In genomic region chr6:51926125-51926524, GRCh38 we compare ENCODE assay signal across 1 cellular context.
TF ChIP-seq lines count a peak whose summit lies in the region.

No MANE protein-coding gene starts in this region.

TF ChIP-seq in GM12878, 131 proteins besides CTCF, POLR2A, EP300 and RAD21 (continued from another document):
- TF ChIP-seq MEF2B (IDR thresholded peaks at IDR 0.05; ENCODE audit: partially characterized antibody, poor library complexity, severe bottlenecking) (peak; percentile 15), TCF7 (IDR thresholded peaks at IDR 0.05; ENCODE audit: borderline replicate concordance) (peak; percentile 55), YBX1 (IDR thresholded peaks at IDR 0.05) (no peak), CREB1 (IDR thresholded peaks at IDR 0.05; ENCODE audit: low read depth) (peak; percentile 41; the same call in 1 of the 2 replicates), JUNB (IDR thresholded peaks at IDR 0.05) (peak; percentile 59), SUPT20H (IDR thresholded peaks at IDR 0.05; ENCODE audit: borderline replicate concordance, control insufficient read depth, low read depth, low read length) (no peak), RBBP5 (conservative IDR thresholded peaks at IDR 0.05) (no peak), ZNF217 (IDR thresholded peaks at IDR 0.05) (no peak), BCL11A (IDR thresholded peaks at IDR 0.05; ENCODE audit: low read depth, low read length) (peak; percentile 36; the same call in 1 of the 2 replicates), KLF5 (IDR thresholded peaks at IDR 0.05; ENCODE audit: partially characterized antibody) (no peak), CHD4 (IDR thresholded peaks at IDR 0.05) (no peak), ATF2 (IDR thresholded peaks at IDR 0.05; ENCODE audit: low read length) (peak; percentile 53; the same call in 1 of the 2 replicates), FOXK2 (IDR thresholded peaks at IDR 0.05) (no peak), ZZZ3 (IDR thresholded peaks at IDR 0.05; ENCODE audit: control insufficient read depth, insufficient read length, low read depth) (no peak), TAF1 (IDR thresholded peaks at IDR 0.05; ENCODE audit: borderline replicate concordance, low read depth, low read length) (no peak), NFIC (IDR thresholded peaks at IDR 0.05; ENCODE audit: low read depth, low read length) (peak; percentile 83), MTA2 (IDR thresholded peaks at IDR 0.05; ENCODE audit: low read depth) (no peak), EGR1 (IDR thresholded peaks at IDR 0.05; ENCODE audit: borderline replicate concordance in 1 of 2, low read depth in 2 of 2, low read length in 2 of 2) (no peak), DPF2 (IDR thresholded peaks at IDR 0.05) (no peak), MAX (IDR thresholded peaks at IDR 0.05; ENCODE audit: low read depth, low read length) (no peak), SP1 (IDR thresholded peaks at IDR 0.05; ENCODE audit: low read depth, low read length) (no peak), HSF1 (IDR thresholded peaks at IDR 0.05; ENCODE audit: low read depth, low read length) (no peak), IKZF1 (conservative IDR thresholded peaks at IDR 0.05) (0 out of 2 replicates have a peak, but pooled peaks have one; percentile 13), YY1 (IDR thresholded peaks at IDR 0.05; ENCODE audit: low read depth, low read length) (peak; percentile 67; the same call in 1 of the 2 replicates), TCF3 (IDR thresholded peaks at IDR 0.05; ENCODE audit: borderline replicate concordance, insufficient read depth, low read depth, low read length) (peak; percentile 43; the same call in 1 of the 2 replicates), MYB (IDR thresholded peaks at IDR 0.05; ENCODE audit: borderline replicate concordance, low read depth, low read length) (no peak)
- TF ChIP-seq, protein P1, sequence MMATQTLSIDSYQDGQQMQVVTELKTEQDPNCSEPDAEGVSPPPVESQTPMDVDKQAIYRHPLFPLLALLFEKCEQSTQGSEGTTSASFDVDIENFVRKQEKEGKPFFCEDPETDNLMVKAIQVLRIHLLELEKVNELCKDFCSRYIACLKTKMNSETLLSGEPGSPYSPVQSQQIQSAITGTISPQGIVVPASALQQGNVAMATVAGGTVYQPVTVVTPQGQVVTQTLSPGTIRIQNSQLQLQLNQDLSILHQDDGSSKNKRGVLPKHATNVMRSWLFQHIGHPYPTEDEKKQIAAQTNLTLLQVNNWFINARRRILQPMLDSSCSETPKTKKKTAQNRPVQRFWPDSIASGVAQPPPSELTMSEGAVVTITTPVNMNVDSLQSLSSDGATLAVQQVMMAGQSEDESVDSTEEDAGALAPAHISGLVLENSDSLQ (IDR thresholded peaks at IDR 0.05) = no peak
- TF ChIP-seq, protein P2, sequence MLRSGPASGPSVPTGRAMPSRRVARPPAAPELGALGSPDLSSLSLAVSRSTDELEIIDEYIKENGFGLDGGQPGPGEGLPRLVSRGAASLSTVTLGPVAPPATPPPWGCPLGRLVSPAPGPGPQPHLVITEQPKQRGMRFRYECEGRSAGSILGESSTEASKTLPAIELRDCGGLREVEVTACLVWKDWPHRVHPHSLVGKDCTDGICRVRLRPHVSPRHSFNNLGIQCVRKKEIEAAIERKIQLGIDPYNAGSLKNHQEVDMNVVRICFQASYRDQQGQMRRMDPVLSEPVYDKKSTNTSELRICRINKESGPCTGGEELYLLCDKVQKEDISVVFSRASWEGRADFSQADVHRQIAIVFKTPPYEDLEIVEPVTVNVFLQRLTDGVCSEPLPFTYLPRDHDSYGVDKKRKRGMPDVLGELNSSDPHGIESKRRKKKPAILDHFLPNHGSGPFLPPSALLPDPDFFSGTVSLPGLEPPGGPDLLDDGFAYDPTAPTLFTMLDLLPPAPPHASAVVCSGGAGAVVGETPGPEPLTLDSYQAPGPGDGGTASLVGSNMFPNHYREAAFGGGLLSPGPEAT (IDR thresholded peaks at IDR 0.05; ENCODE audit: low read depth) = no peak
TF ChIP-seq in GM12878: peak in this region for 16.
